In the genomic region with DNA sequence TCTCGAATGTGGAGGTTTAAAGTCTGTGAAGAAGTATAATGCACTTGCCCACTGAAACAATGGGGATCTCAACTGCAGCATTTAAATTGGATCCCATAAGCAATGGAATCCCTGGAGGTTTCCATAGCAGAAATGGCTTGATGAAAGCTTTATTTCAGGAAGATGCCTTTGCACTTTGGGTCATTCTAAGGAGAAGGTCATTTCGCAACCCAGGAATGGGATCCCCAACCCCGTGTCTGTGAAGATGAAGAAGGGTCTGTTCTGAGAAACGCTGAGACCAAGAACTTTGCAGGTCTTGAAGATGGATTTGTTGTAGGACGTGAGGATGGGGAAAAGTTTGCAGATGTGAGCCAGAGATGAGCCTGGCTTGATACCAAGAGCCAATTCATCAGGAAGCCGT, we compare ENCODE assay signal across 16 cellular contexts. TPM values are rescaled to one million over a fixed set of nuclear protein-coding genes. Genes with fewer than 3 reads are reported as not detected.
DNase-seq lines count a peak whose midpoint lies in the region; ATAC-seq and TF ChIP-seq lines count a peak whose summit lies in the region.
"Had no signal": no experiment of that assay in that cellular context is flagged by ENCODE, and none has a peak within 500 bp of the region (broad histone marks: within the 10 kb centered on the region; RNA-seq: fewer than 3 reads in every experiment).

No MANE protein-coding gene starts in this region.

- H3K9me2 ChIP-seq in SK-N-SH (no peaks in the 10 kb centered on the region), Karpas-422 (replicated peaks; ENCODE audit: insufficient read depth, low read length) (no peaks in the 10 kb centered on the region)

- TF ChIP-seq CTCF in SK-N-SH (IDR thresholded peaks at IDR 0.05) (no peak), WERI-Rb-1 (IDR thresholded peaks at IDR 0.05; ENCODE audit: low read depth, low read length) (no peak)

- H4K20me1 ChIP-seq in SK-N-SH (ENCODE audit: insufficient read depth) (no peaks in the 10 kb centered on the region), Karpas-422 (ENCODE audit: insufficient read depth, low read depth, low read length) (no peaks in the 10 kb centered on the region)

- no peak overlapping the region; a peak in 1 of 4 replicates for H3K4me3 ChIP-seq in SK-N-SH (ENCODE audit: low read depth in 2 of 2, low read length in 1 of 2)
- no peak overlapping the region for H3K4me3 ChIP-seq in Karpas-422 (ENCODE audit: low read length)
- H3K4me3 ChIP-seq in WERI-Rb-1 (ENCODE audit: low read depth, low read length) = peak overlapping the region; percentile 76
- no peak overlapping the region for H3K4me3 ChIP-seq in neuron (ENCODE audit: low read length)
- H3K4me3 ChIP-seq: mucosa of descending colon had no signal

- no peak overlapping the region for H2AFZ ChIP-seq in SK-N-SH (ENCODE audit: low read depth)
- H2AFZ ChIP-seq in Karpas-422 (ENCODE audit: low read length) = no peak overlapping the region
- H2AFZ ChIP-seq in neuron (ENCODE audit: low read depth, low read length) = peak overlapping the region; percentile 99

- DNase-seq in SK-N-SH (no peak), Karpas-422 (no peak), WERI-Rb-1 (no peak), retina (no peak), T-cell (no peak)
- DNase-seq in activated CD4-positive, alpha-beta T cell treated with anti-CD3 and anti-CD28 coated beads for 48 hours = no peak

- TF ChIP-seq EP300 in SK-N-SH (IDR thresholded peaks at IDR 0.05; ENCODE audit: borderline replicate concordance in 1 of 2, low read depth in 1 of 2, low read length in 1 of 2) = no peak

- ATAC-seq in SK-N-SH treated with all-trans-retinoic acid at 6 μM for 48 hours (no peak), T-cell (replicated peaks in 1 of 4) (no peak)

- H3K27me3 Mint-ChIP-seq in T-cell = peaks cover 3 to 18% of the 10 kb centered on the region in 2 donors

- TF ChIP-seq RAD21 in SK-N-SH (IDR thresholded peaks at IDR 0.05; ENCODE audit: low read length) = no peak

- no peak overlapping the region for H3K27ac ChIP-seq in SK-N-SH (ENCODE audit: low read depth in 2 of 2, low read length in 1 of 2)
- H3K27ac ChIP-seq in Karpas-422 (ENCODE audit: low read length) = no peak overlapping the region
- H3K27ac ChIP-seq in WERI-Rb-1 = no peak overlapping the region

- no peaks in the 10 kb centered on the region for H3K36me3 ChIP-seq in SK-N-SH (replicated peaks in 1 of 2; ENCODE audit: control insufficient read depth in 1 of 2, insufficient read depth in 2 of 2, low read length in 1 of 2)
- no peaks in the 10 kb centered on the region for H3K36me3 ChIP-seq in Karpas-422 (ENCODE audit: insufficient read depth, low read length)
- no peaks in the 10 kb centered on the region for H3K36me3 ChIP-seq in WERI-Rb-1
- no peaks in the 10 kb centered on the region for H3K36me3 ChIP-seq in neuron (ENCODE audit: insufficient read depth, low read length)

- peaks cover 8 to 11% (median 8%) of the 10 kb centered on the region in 3 donors for H3K4me1 Mint-ChIP-seq in T-cell

- H3K4me2 ChIP-seq in SK-N-SH (peak overlapping the region; percentile 98), Karpas-422 (ENCODE audit: low read depth, low read length, poor library complexity, severe bottlenecking) (peak overlapping the region; percentile 89)

- no peaks in the 10 kb centered on the region for H3K79me2 ChIP-seq in SK-N-SH (ENCODE audit: insufficient read depth)
- no peaks in the 10 kb centered on the region for H3K79me2 ChIP-seq in Karpas-422 (ENCODE audit: low read length)

- peaks cover 0 to 16% of the 10 kb centered on the region in 2 experiments; a peak in 2 of 4 replicates for H3K4me1 ChIP-seq in SK-N-SH (ENCODE audit: control insufficient read depth in 1 of 2, insufficient read depth in 2 of 2, low read depth in 1 of 2, low read length in 1 of 2)
- peaks cover 19% of the 10 kb centered on the region for H3K4me1 ChIP-seq in Karpas-422 (ENCODE audit: low read length)
- H3K4me1 ChIP-seq in neuron (ENCODE audit: insufficient read depth, low read length) = peaks cover 8% of the 10 kb centered on the region

- POLR2A ChIA-PET in SK-N-SH (lab: Yijun Ruan, JAX) (no interaction called here), T-cell (lab: Charles Lee) (no interaction called here)

- CTCF ChIA-PET in SK-N-SH (lab: Yijun Ruan, JAX) = interaction anchor here (0.6 to 10.4 kb wide), 29 partner anchors 9 to 279 kb away, joined by 3 to 107 read pairs (median 4); no protein-coding TSS in a partner anchor
- CTCF ChIA-PET in T-cell (lab: Charles Lee) = interaction anchor here in 1 of 2 donors (0.5 to 0.9 kb wide), 2 partner anchors 163 to 168 kb away, joined by 3 to 5 read pairs; no protein-coding TSS in a partner anchor

- no peaks in the 10 kb centered on the region; the same call in 1 of the 2 replicates for H3K27me3 ChIP-seq in SK-N-SH (ENCODE audit: insufficient read depth)
- H3K27me3 ChIP-seq in Karpas-422 (ENCODE audit: low read length) = no peaks in the 10 kb centered on the region
- H3K27me3 ChIP-seq in WERI-Rb-1 (ENCODE audit: insufficient read depth, low read depth, severe bottlenecking) = no peaks in the 10 kb centered on the region
- peaks cover 34% of the 10 kb centered on the region for H3K27me3 ChIP-seq in neuron (ENCODE audit: insufficient read depth, low read length)

- H3K9me3 Mint-ChIP-seq in T-cell = no peaks in the 10 kb centered on the region
- H3K9me3 Mint-ChIP-seq: IgD-negative memory B cell; stimulated activated naive CD8-positive, alpha-beta T cell treated with anti-CD3 and anti-CD28 coated beads, Interleukin-15, amount 100 ng/mL, for 72 hours; T-helper 2 cell treated with Interferon-gamma antibody and Interleukin-4, amounts not matched to agents 5 μg/mL and 100 μg/mL, for 36 hours had no signal

- no peak overlapping the region for H3K4me3 Mint-ChIP-seq in T-cell

- H3K9me3 ChIP-seq in SK-N-SH = no peaks in the 10 kb centered on the region
- no peaks in the 10 kb centered on the region for H3K9me3 ChIP-seq in Karpas-422 (ENCODE audit: low read length)
- H3K9me3 ChIP-seq in WERI-Rb-1 (ENCODE audit: severe bottlenecking) = no peaks in the 10 kb centered on the region
- H3K9me3 ChIP-seq in neuron (ENCODE audit: low read length) = peaks cover 6% of the 10 kb centered on the region
- H3K9me3 ChIP-seq: mucosa of descending colon had no signal

- 78% methylated on average over 6 of the region's 6 CpGs for WGBS in SK-N-SH (ENCODE audit: low lambda C conversion rate)

- no peaks in the 10 kb centered on the region for H3K36me3 Mint-ChIP-seq in T-cell
- H3K36me3 Mint-ChIP-seq: IgD-negative memory B cell had no signal

- H3K9ac ChIP-seq in SK-N-SH (no peak overlapping the region), Karpas-422 (ENCODE audit: low read length) (peak overlapping the region; percentile 3; the same call in 1 of the 2 replicates)

- no peaks in the 10 kb centered on the region for H3F3A ChIP-seq in SK-N-SH (replicated peaks; ENCODE audit: insufficient read depth)

- H3K27ac Mint-ChIP-seq in T-cell = no peak overlapping the region
- H3K27ac Mint-ChIP-seq: stimulated activated naive CD8-positive, alpha-beta T cell treated with anti-CD3 and anti-CD28 coated beads, Interleukin-15, amount 100 ng/mL, for 72 hours had no signal

TF ChIP-seq in SK-N-SH, 30 proteins besides CTCF, POLR2A, EP300 and RAD21:
- TF ChIP-seq SIN3A (IDR thresholded peaks at IDR 0.05; ENCODE audit: borderline replicate concordance, low read depth, low read length) (no peak), CHD2 (IDR thresholded peaks at IDR 0.05; ENCODE audit: low read length, partially characterized antibody) (no peak), TEAD4 (IDR thresholded peaks at IDR 0.05; ENCODE audit: borderline replicate concordance, insufficient read depth) (no peak), GATA2 (CRISPR knock-in tag; IDR thresholded peaks at IDR 0.05) (no peak), YY1 (IDR thresholded peaks at IDR 0.05; ENCODE audit: low read depth) (no peak), EZH2phosphoT487 (IDR thresholded peaks at IDR 0.05; ENCODE audit: borderline replicate concordance, low read depth) (no peak), SMC3 (IDR thresholded peaks at IDR 0.05; ENCODE audit: low read depth, low read length) (no peak), FOXM1 (IDR thresholded peaks at IDR 0.05; ENCODE audit: low read depth) (no peak), TAF1 (IDR thresholded peaks at IDR 0.05; ENCODE audit: borderline replicate concordance, low read depth, low read length) (no peak), NRF1 (IDR thresholded peaks at IDR 0.05; ENCODE audit: low read depth, low read length) (no peak), RFX5 (IDR thresholded peaks at IDR 0.05; ENCODE audit: low read length) (no peak)
- TF ChIP-seq, protein P1, sequence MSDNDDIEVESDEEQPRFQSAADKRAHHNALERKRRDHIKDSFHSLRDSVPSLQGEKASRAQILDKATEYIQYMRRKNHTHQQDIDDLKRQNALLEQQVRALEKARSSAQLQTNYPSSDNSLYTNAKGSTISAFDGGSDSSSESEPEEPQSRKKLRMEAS (IDR thresholded peaks at IDR 0.05; ENCODE audit: low read depth) = no peak

TF ChIP-seq in SK-N-SH treated with all-trans-retinoic acid at 6 μM for 48 hours, 23 proteins besides CTCF, POLR2A, EP300 and RAD21 (continues in another document):
- no peak for TF ChIP-seq GLIS3 (CRISPR knock-in tag; IDR thresholded peaks at IDR 0.05)
- no peak for TF ChIP-seq PPARA (CRISPR knock-in tag; IDR thresholded peaks at IDR 0.05; ENCODE audit: borderline replicate concordance)
- no peak for TF ChIP-seq ISL1 (CRISPR knock-in tag; IDR thresholded peaks at IDR 0.05)
- TF ChIP-seq, protein P2, sequence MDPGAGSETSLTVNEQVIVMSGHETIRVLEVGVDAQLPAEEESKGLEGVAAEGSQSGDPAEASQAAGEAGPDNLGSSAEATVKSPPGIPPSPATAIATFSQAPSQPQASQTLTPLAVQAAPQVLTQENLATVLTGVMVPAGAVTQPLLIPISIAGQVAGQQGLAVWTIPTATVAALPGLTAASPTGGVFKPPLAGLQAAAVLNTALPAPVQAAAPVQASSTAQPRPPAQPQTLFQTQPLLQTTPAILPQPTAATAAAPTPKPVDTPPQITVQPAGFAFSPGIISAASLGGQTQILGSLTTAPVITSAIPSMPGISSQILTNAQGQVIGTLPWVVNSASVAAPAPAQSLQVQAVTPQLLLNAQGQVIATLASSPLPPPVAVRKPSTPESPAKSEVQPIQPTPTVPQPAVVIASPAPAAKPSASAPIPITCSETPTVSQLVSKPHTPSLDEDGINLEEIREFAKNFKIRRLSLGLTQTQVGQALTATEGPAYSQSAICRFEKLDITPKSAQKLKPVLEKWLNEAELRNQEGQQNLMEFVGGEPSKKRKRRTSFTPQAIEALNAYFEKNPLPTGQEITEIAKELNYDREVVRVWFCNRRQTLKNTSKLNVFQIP (CRISPR knock-in tag; IDR thresholded peaks at IDR 0.05; ENCODE audit: borderline replicate concordance, low read depth) = no peak
- TF ChIP-seq ZNF8 (CRISPR knock-in tag; IDR thresholded peaks at IDR 0.05) = no peak
- no peak for TF ChIP-seq ZC3H10 (CRISPR knock-in tag; IDR thresholded peaks at IDR 0.05)
- TF ChIP-seq SNAI2 (CRISPR knock-in tag; IDR thresholded peaks at IDR 0.05) = no peak
- TF ChIP-seq ZFP3 (CRISPR knock-in tag; IDR thresholded peaks at IDR 0.05) = no peak

RNA-seq across cellular contexts. Expression of a gene that starts 1.8 kb away (rescaled TPM):
- polyA plus RNA-seq in SK-N-SH (2012; rRNA removed) = 0.03 and 0.13 TPM in 2 replicates
- polyA plus RNA-seq in SK-N-SH (2012; cell fraction: cytosol; rRNA removed) = 0.06 and 0.09 TPM in 2 replicates
- polyA plus RNA-seq in SK-N-SH (2012; cell fraction: nucleus; rRNA removed) = 0.02 TPM in 1 of 2 replicates, not detected in the other
- not detected in 2 replicates for total RNA-seq in Karpas-422 (2014; rRNA removed; shearing (Covaris generic); ENCODE audit: low replicate concordance)
- total RNA-seq in T-cell = under 1 TPM in 3 of 5 donors, not detected in 2; 0.09 to 0.25 (median 0.15) TPM
- total RNA-seq: left lobe of liver, right cardiac atrium, Right ventricle myocardium inferior had no signal
- polyA plus RNA-seq: endothelial cell of umbilical vein, IgD-negative memory B cell, right cardiac atrium had no signal
